In the genomic region with DNA sequence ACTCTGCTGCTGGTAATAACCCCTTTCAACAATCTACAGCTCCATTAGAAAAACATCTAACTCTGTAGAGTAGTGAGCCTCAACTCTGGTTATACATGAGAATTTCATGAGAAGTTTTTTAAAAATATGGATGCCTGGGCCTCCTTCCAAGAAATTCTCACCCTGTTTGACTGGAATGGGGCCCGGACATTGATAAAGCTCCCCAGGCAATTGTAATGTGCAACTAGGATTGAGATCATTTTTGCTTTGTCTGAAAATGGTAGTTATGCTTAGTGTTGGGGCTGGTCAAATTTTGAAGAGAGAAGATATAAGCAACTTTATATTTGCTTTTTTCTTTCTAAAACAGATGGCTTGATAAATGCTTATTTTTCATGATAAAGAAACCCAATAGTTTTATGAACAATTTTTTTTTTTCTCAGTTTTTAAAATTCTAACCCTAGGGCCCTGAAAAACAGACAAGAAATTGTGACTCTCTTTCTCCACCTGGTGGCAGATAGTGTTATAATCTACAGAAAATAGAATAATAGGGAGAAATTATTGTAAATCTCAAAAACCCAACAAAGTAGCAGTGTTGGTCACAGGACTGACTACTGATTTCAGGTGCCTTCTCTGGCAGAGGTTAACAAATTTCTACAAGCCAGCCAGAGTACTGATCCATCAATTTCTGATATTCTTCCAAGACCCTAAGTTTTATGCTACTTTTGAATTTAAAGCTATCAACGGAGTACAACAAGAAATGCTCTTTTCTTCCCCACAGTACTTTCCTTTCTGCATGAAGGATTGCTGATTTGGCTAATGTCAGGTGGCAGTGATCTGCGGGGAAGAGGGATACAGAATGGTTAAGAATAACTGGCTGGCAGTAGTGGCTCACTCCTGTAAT, we compare ENCODE assay signal across 8 cellular contexts.
DNase-seq lines count a peak whose midpoint lies in the region; ATAC-seq, FAIRE-seq and TF ChIP-seq lines count a peak whose summit lies in the region.

No MANE protein-coding gene starts in this region.

- ATAC-seq in natural killer cell: no peak
- no peak for ATAC-seq in natural killer cell treated with Interleukin-12 subunit alpha and Interleukin-12 subunit beta and Interleukin-15 and Interleukin-18, amount 100 ng/mL, for 72 hours

- no peak for TF ChIP-seq POLR2A in spleen (IDR thresholded peaks at IDR 0.05)

- no peak overlapping the region for H3K4me3 Mint-ChIP-seq in natural killer cell
- no peak overlapping the region for H3K4me3 Mint-ChIP-seq in natural killer cell treated with Interleukin-12 subunit alpha and Interleukin-12 subunit beta and Interleukin-15 and Interleukin-18, amount 100 ng/mL, for 72 hours
- no peak overlapping the region for H3K4me3 Mint-ChIP-seq in activated T-cell treated with anti-CD3 and anti-CD28 coated beads, Interleukin-2, amount 50 U/mL, for 24 hours

- intact Hi-C loops in natural killer cell (cut with micrococcal nuclease) (loop anchor here (1.0 kb wide), 1 partner anchor 181 kb away; no protein-coding TSS in a partner anchor), spleen (cut with DNase I; ENCODE audit: low total_unique reads) (loop anchor here (5.0 kb wide), 1 partner anchor 182 kb away; no protein-coding TSS in a partner anchor)

- H3K4me1 ChIP-seq in SJSA1 (replicated peaks): peaks cover 42% of the 10 kb centered on the region
- H3K4me1 ChIP-seq in spleen: no peaks in the 10 kb centered on the region

- H3K4me3 ChIP-seq in SJSA1 (no peak overlapping the region), spleen (no peak overlapping the region)

- TF ChIP-seq CTCF in natural killer cell (IDR thresholded peaks at IDR 0.05): peak; percentile 54
- peak in 7 of 11 experiments; percentile 17 to 52 (median 34) for TF ChIP-seq CTCF in spleen (IDR thresholded peaks at IDR 0.05 in 8 of 11, conservative IDR thresholded peaks at IDR 0.05 in 3 of 11)

- H3K4me1 Mint-ChIP-seq in natural killer cell: no peaks in the 10 kb centered on the region
- no peaks in the 10 kb centered on the region for H3K4me1 Mint-ChIP-seq in natural killer cell treated with Interleukin-12 subunit alpha and Interleukin-12 subunit beta and Interleukin-15 and Interleukin-18, amount 100 ng/mL, for 72 hours (ENCODE audit: low read depth in 2 of 2)
- no peaks in the 10 kb centered on the region for H3K4me1 Mint-ChIP-seq in activated T-cell treated with anti-CD3 and anti-CD28 coated beads, Interleukin-2, amount 50 U/mL, for 24 hours (ENCODE audit: low read depth)

- H3K9me3 ChIP-seq in SJSA1 (replicated peaks): no peaks in the 10 kb centered on the region
- no peaks in the 10 kb centered on the region for H3K9me3 ChIP-seq in spleen

- DNase-seq in natural killer cell (no peak), SJSA1 (ENCODE audit: low read depth in 1 of 2, low spot score in 2 of 2) (peak in 1 of 2 experiments; percentile 62), frontal cortex (ENCODE audit: low spot score in 2 of 2) (peak in 1 of 2 donors; percentile 7), spleen (no peak), GF-D8 (lab: John Stamatoyannopoulos, UW) (no peak), NCI-H1930 (lab: John Stamatoyannopoulos, UW) (no peak)
- no peak for DNase-seq in natural killer cell treated with Interleukin-12 subunit alpha and Interleukin-12 subunit beta and Interleukin-15 and Interleukin-18, amount 100 ng/mL, for 72 hours (ENCODE audit: low spot score)
- no peak for DNase-seq in activated T-cell treated with anti-CD3 and anti-CD28 coated beads, Interleukin-2, amount 50 U/mL, for 24 hours

- H3K27ac ChIP-seq in SJSA1 (peak overlapping the region; percentile 20), spleen (no peak overlapping the region)

- H3K27ac Mint-ChIP-seq in natural killer cell: no peak overlapping the region
- H3K27ac Mint-ChIP-seq in natural killer cell treated with Interleukin-12 subunit alpha and Interleukin-12 subunit beta and Interleukin-15 and Interleukin-18, amount 100 ng/mL, for 72 hours: no peak overlapping the region
- H3K27ac Mint-ChIP-seq in activated T-cell treated with anti-CD3 and anti-CD28 coated beads, Interleukin-2, amount 50 U/mL, for 24 hours: no peak overlapping the region

- WGBS in spleen, 5 donors: 60 to 74% (median 67%) methylated on average over 3 of the region's 3 CpGs

- no peaks in the 10 kb centered on the region for H3K27me3 Mint-ChIP-seq in natural killer cell (ENCODE audit: low read depth in 2 of 2)
- H3K27me3 Mint-ChIP-seq in natural killer cell treated with Interleukin-12 subunit alpha and Interleukin-12 subunit beta and Interleukin-15 and Interleukin-18, amount 100 ng/mL, for 72 hours: no peaks in the 10 kb centered on the region
- no peaks in the 10 kb centered on the region for H3K27me3 Mint-ChIP-seq in activated T-cell treated with anti-CD3 and anti-CD28 coated beads, Interleukin-2, amount 50 U/mL, for 24 hours

- peak; percentile 74 for FAIRE-seq in frontal cortex (lab: Jason Lieb, UNC)

- H3K36me3 ChIP-seq in SJSA1: no peaks in the 10 kb centered on the region
- no peaks in the 10 kb centered on the region for H3K36me3 ChIP-seq in spleen

- H3K9me3 Mint-ChIP-seq in natural killer cell: no peaks in the 10 kb centered on the region
- no peaks in the 10 kb centered on the region for H3K9me3 Mint-ChIP-seq in natural killer cell treated with Interleukin-12 subunit alpha and Interleukin-12 subunit beta and Interleukin-15 and Interleukin-18, amount 100 ng/mL, for 72 hours
- peaks cover 2% of the 10 kb centered on the region for H3K9me3 Mint-ChIP-seq in activated T-cell treated with anti-CD3 and anti-CD28 coated beads, Interleukin-2, amount 50 U/mL, for 24 hours

- H3K27me3 ChIP-seq in SJSA1 (replicated peaks): no peaks in the 10 kb centered on the region
- no peaks in the 10 kb centered on the region for H3K27me3 ChIP-seq in spleen (replicated peaks in 1 of 7)

- no peaks in the 10 kb centered on the region for H3K36me3 Mint-ChIP-seq in natural killer cell
- H3K36me3 Mint-ChIP-seq in natural killer cell treated with Interleukin-12 subunit alpha and Interleukin-12 subunit beta and Interleukin-15 and Interleukin-18, amount 100 ng/mL, for 72 hours: no peaks in the 10 kb centered on the region
- H3K36me3 Mint-ChIP-seq in activated T-cell treated with anti-CD3 and anti-CD28 coated beads, Interleukin-2, amount 50 U/mL, for 24 hours (ENCODE audit: low read depth): no peaks in the 10 kb centered on the region
